ENCODE assay signal across 22 cellular contexts in the genomic region with DNA sequence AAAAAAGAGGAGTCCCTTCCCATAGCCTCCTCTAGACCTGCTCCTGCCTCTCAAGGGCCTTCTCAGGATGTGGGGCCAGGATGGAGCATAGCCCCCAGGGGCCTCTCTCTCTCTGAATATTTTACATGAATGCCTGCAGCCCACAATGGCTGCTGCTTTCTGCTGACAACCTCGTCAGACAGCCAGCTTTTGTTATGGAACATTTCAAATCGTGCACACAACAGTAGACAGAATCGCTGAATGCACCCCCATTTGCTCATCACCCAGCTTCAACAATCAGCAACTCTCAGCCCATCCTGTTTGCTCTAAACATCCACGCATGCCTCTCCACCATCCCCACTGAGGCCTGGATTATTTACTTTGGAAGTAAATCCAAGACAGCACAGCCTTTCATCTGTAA. TPM values are rescaled to one million over a fixed set of nuclear protein-coding genes. Genes with fewer than 3 reads are reported as not detected.
DNase-seq lines count a peak whose midpoint lies in the region; ATAC-seq, FAIRE-seq and TF ChIP-seq lines count a peak whose summit lies in the region.
"Had no signal": no experiment of that assay in that cellular context is flagged by ENCODE, and none has a peak within 500 bp of the region (broad histone marks: within the 10 kb centered on the region; RNA-seq: fewer than 3 reads in every experiment).

No MANE protein-coding gene starts in this region.

- no peak for TF ChIP-seq POLR2A in GM12892 (IDR thresholded peaks at IDR 0.05; ENCODE audit: low read depth, low read length)

- CTCF ChIA-PET in PC-9 (lab: Charles Lee) = no interaction called here

- no peak for FAIRE-seq in GM12892 (lab: Jason Lieb, UNC)
- FAIRE-seq: GM19239, H54 had no signal

- H2AFZ ChIP-seq in PC-9 = no peak overlapping the region

- H3K4me3 ChIP-seq in left ventricle myocardium inferior (no peak overlapping the region), right cardiac atrium (ENCODE audit: low read length) (no peak overlapping the region), psoas muscle (no peak overlapping the region), PC-9 (no peak overlapping the region)
- H3K4me3 ChIP-seq: coronary artery had no signal

- H3K79me2 ChIP-seq in PC-9 (ENCODE audit: low read depth) = no peaks in the 10 kb centered on the region

- H3K36me3 ChIP-seq in left ventricle myocardium inferior = no peaks in the 10 kb centered on the region
- no peaks in the 10 kb centered on the region for H3K36me3 ChIP-seq in psoas muscle (ENCODE audit: insufficient read depth in 1 of 2, low read depth in 1 of 2)
- no peaks in the 10 kb centered on the region for H3K36me3 ChIP-seq in PC-9 (ENCODE audit: low read depth)

- no peaks in the 10 kb centered on the region for H3F3A ChIP-seq in PC-9 (ENCODE audit: insufficient read depth, low read depth)

- DNase-seq in left ventricle myocardium inferior (no peak), left ventricle myocardium superior (no peak), right cardiac atrium (no peak), psoas muscle (no peak), NOMO-1 treated with dmso at 0.1 percent for 144 hours (lab: John Stamatoyannopoulos, UW; ENCODE audit: unreplicated experiment) (no peak), NCI-H510A (lab: John Stamatoyannopoulos, UW) (no peak), GM12892 (ENCODE audit: insufficient read length) (no peak), PC-9 (no peak)
- DNase-seq: ACHN; activated CD4-positive, alpha-beta memory T cell treated with anti-CD3 and anti-CD28 coated beads, Interleukin-2, amount 10 ng/mL, durations not matched to agents 7 days and 5 days; activated T-cell treated with anti-CD3 and anti-CD28 coated beads, Interleukin-2, amount 50 U/mL, for 24 hours; foreskin fibroblast; GF-D8; occipital lobe; stimulated activated naive CD4-positive, alpha-beta T cell treated with Interleukin-2 at 50 U/mL for 16 hours; T-helper 2 cell had no signal

- H3K9me3 ChIP-seq in left ventricle myocardium inferior (replicated peaks) = no peaks in the 10 kb centered on the region
- no peaks in the 10 kb centered on the region for H3K9me3 ChIP-seq in right cardiac atrium (ENCODE audit: control insufficient read depth, low read length)
- H3K9me3 ChIP-seq in psoas muscle = no peaks in the 10 kb centered on the region
- H3K9me3 ChIP-seq in PC-9 (ENCODE audit: insufficient read depth, low read depth) = no peaks in the 10 kb centered on the region

- ATAC-seq in left ventricle myocardium superior (no peak), right cardiac atrium (no peak), psoas muscle (no peak)
- ATAC-seq: left lobe of liver, Panc1 had no signal

- no TSS peak for BruUV-seq in PC-9 (replicated peaks; lab: Mats Ljungman, UMichigan)

- intact Hi-C loops in left ventricle myocardium inferior (cut with micrococcal nuclease) (loop anchor here (10.0 kb wide), 1 partner anchor 63 kb away; a partner anchor contains a TSS), left ventricle myocardium superior (cut with micrococcal nuclease) (no loop called here), right cardiac atrium (cut with DNase I) (loop anchor here in 2 of 4 donors (10.0 kb wide), 1 partner anchor 63 kb away; a partner anchor contains a TSS), psoas muscle (cut with DNase I) (no loop called here), PC-9 (cut with micrococcal nuclease; ENCODE audit: unreplicated experiment) (no loop called here)

- 48% methylated on average over 4 of the region's 4 CpGs for WGBS in right cardiac atrium
- 47 to 59% (median 51%) methylated on average over 4 of the region's 4 CpGs for WGBS in psoas muscle, 3 donors

- POLR2A ChIA-PET in PC-9 (lab: Charles Lee; ENCODE audit: unreplicated experiment) = no interaction called here

- peaks cover 58% of the 10 kb centered on the region for H3K4me1 ChIP-seq in left ventricle myocardium inferior
- H3K4me1 ChIP-seq in right cardiac atrium (ENCODE audit: control insufficient read depth, insufficient read depth, low read length) = peaks cover 4% of the 10 kb centered on the region
- no peaks in the 10 kb centered on the region for H3K4me1 ChIP-seq in psoas muscle
- no peaks in the 10 kb centered on the region for H3K4me1 ChIP-seq in PC-9 (replicated peaks; ENCODE audit: insufficient read depth)

- H3K27me3 ChIP-seq in left ventricle myocardium inferior (ENCODE audit: low read depth) (peaks cover 19% of the 10 kb centered on the region), right cardiac atrium (ENCODE audit: control insufficient read depth, insufficient read depth) (no peaks in the 10 kb centered on the region), psoas muscle (ENCODE audit: insufficient read depth in 3 of 3, low read length in 2 of 3) (peaks cover 0 to 35% (median 8%) of the 10 kb centered on the region in 3 donors), PC-9 (ENCODE audit: insufficient read depth, low read depth) (no peaks in the 10 kb centered on the region)

- no peaks in the 10 kb centered on the region for H3K9me2 ChIP-seq in PC-9 (ENCODE audit: insufficient read depth)

- no peaks in the 10 kb centered on the region for H4K20me1 ChIP-seq in PC-9 (ENCODE audit: insufficient read depth)

- H3K4me2 ChIP-seq in PC-9 = no peak overlapping the region

- TF ChIP-seq CTCF in left ventricle myocardium inferior (IDR thresholded peaks at IDR 0.05; ENCODE audit: borderline replicate concordance) (no peak), psoas muscle (IDR thresholded peaks at IDR 0.05) (no peak), PC-9 (conservative IDR thresholded peaks at IDR 0.05) (no peak)

- H3K27ac ChIP-seq in left ventricle myocardium inferior (replicated peaks) (peak overlapping the region; percentile 90), right cardiac atrium (ENCODE audit: low read length) (peak overlapping the region; percentile 88), psoas muscle (peak overlapping the region; percentile 63), PC-9 (no peak overlapping the region)

RNA-seq across cellular contexts. Expression of a gene that starts 5.4 kb away (rescaled TPM):
- total RNA-seq in left ventricle myocardium inferior (34.3 TPM), left ventricle myocardium superior (23.2 TPM), right cardiac atrium (10 to 100 TPM; 47.5 to 92.2 (median 61.2) TPM), psoas muscle (10 to 100 TPM in 1 of 4 donors, 1 to 10 TPM in 3; 5.4 to 14.6 (median 8.8) TPM), PC-9 (2021) (2.1 TPM in 1 of 2 replicates, not detected in the other)
- polyA plus RNA-seq in right cardiac atrium (78.6 TPM), psoas muscle (1 to 10 TPM; 8.5 to 9.5 (median 9.4) TPM)
- polyA plus RNA-seq in GM12892 (2012; ENCODE audit: missing spikeins) = not detected
- total RNA-seq: activated CD4-positive, alpha-beta memory T cell treated with anti-CD3 and anti-CD28 coated beads, Interleukin-2, amount 10 ng/mL, durations not matched to agents 7 days and 5 days; SK-MEL-5 had no signal

RNA-seq across cellular contexts. Expression of a gene that starts 59.5 kb away (rescaled TPM):
- 9.2 TPM for total RNA-seq in left ventricle myocardium inferior
- total RNA-seq in left ventricle myocardium superior = 6.9 TPM
- total RNA-seq in right cardiac atrium = 1 to 10 TPM; 4.7 to 9.0 (median 8.3) TPM
- polyA plus RNA-seq in right cardiac atrium = 7.9 TPM
- 1 to 10 TPM; 2.1 to 4.8 (median 3.1) TPM for total RNA-seq in psoas muscle
- 1 to 10 TPM; 4.7 to 8.2 (median 5.7) TPM for polyA plus RNA-seq in psoas muscle
- 14.1 TPM for polyA plus RNA-seq in GM12892 (2012; ENCODE audit: missing spikeins)
- 30.2 and 36.6 TPM in 2 replicates for total RNA-seq in PC-9 (2021)
